ENCODE assay signal across 16 cellular contexts in the genomic region with DNA sequence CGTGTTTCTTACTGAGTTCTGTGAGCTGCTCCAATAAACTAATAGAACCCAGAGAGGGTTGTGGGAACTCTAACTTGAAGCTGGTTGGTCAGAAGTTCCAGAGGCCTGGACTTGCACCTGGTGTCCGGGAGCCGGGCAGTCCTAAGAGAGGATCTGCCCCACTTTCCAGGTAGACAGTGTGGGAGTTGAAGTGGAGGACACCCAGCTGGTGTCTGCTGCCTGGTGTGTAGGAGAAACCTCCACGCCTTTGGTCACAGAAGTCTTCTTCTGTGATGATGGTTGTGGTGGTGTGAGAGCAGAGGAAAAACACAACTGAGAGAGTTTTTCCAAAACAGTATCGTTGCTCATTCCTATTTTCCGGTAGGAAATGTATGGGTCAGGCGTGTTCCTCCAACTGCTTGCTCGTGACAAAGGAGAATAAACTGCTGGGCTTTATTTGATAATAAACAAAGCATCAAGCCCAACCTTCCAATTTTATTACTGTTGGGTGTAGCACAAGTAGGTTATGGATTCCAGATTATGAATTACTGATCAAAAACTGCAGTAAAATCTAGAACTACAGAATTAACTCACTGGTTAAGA.
DNase-seq lines count a peak whose midpoint lies in the region; ATAC-seq and TF ChIP-seq lines count a peak whose summit lies in the region.
"Had no signal": no experiment of that assay in that cellular context is flagged by ENCODE, and none has a peak within 500 bp of the region (broad histone marks: within the 10 kb centered on the region; RNA-seq: fewer than 3 reads in every experiment).

No MANE protein-coding gene starts in this region.

- H3K27me3 ChIP-seq in BLaER1, result no peaks in the 10 kb centered on the region
- H3K27me3 ChIP-seq in BLaER1 treated with 17β-estradiol and CSF1 and Interleukin-3, amounts not matched to agents 10 nM and 100 nM, result no peaks in the 10 kb centered on the region
- no peaks in the 10 kb centered on the region for H3K27me3 ChIP-seq in MM.1S (replicated peaks; ENCODE audit: insufficient read depth, low read length)
- H3K27me3 ChIP-seq: BE2C, MG63, SJCRH30 had no signal

- peaks cover 69% of the 10 kb centered on the region for H3K4me1 ChIP-seq in BLaER1
- peaks cover 20 to 67% (median 49%) of the 10 kb centered on the region in 10 experiments for H3K4me1 ChIP-seq in BLaER1 treated with 17β-estradiol and CSF1 and Interleukin-3, amounts not matched to agents 10 nM and 100 nM
- H3K4me1 ChIP-seq in MM.1S (ENCODE audit: low read length), result peaks cover 7% of the 10 kb centered on the region
- H3K4me1 ChIP-seq: BE2C, SJCRH30 had no signal

- no peak for TF ChIP-seq CTCF in osteocyte (IDR thresholded peaks at IDR 0.05)
- no peak for TF ChIP-seq CTCF in MM.1S (IDR thresholded peaks at IDR 0.05; ENCODE audit: low read length)

- POLR2A ChIA-PET in HEK293T (lab: Yijun Ruan, JAX), result no interaction called here

- H4K20me1 ChIP-seq in BLaER1 (no peaks in the 10 kb centered on the region), MM.1S (ENCODE audit: insufficient read depth, low read length) (no peaks in the 10 kb centered on the region)
- no peaks in the 10 kb centered on the region for H4K20me1 ChIP-seq in BLaER1 treated with 17β-estradiol and CSF1 and Interleukin-3, amounts not matched to agents 10 nM and 100 nM

- no peak for ATAC-seq in GM18868 (IDR thresholded peaks at IDR 0.05; ENCODE audit: unreplicated experiment)

- H3K79me2 ChIP-seq in MM.1S (ENCODE audit: low read length), result no peaks in the 10 kb centered on the region

- no peaks in the 10 kb centered on the region for H3K36me3 ChIP-seq in BLaER1
- no peaks in the 10 kb centered on the region for H3K36me3 ChIP-seq in BLaER1 treated with 17β-estradiol and CSF1 and Interleukin-3, amounts not matched to agents 10 nM and 100 nM
- H3K36me3 ChIP-seq in MM.1S (replicated peaks; ENCODE audit: insufficient read depth, low read length), result no peaks in the 10 kb centered on the region
- H3K36me3 ChIP-seq: BE2C, MG63, SJCRH30 had no signal

- H3K9me3 Mint-ChIP-seq in osteocyte (ENCODE audit: unreplicated experiment), result no peaks in the 10 kb centered on the region

- peaks cover 13% of the 10 kb centered on the region for H3F3A ChIP-seq in MM.1S (ENCODE audit: insufficient read depth, low read length)

- H3K27ac ChIP-seq in BLaER1 (no peak overlapping the region), MM.1S (ENCODE audit: low read length) (no peak overlapping the region)
- H3K27ac ChIP-seq in BLaER1 treated with 17β-estradiol and CSF1 and Interleukin-3, amounts not matched to agents 10 nM and 100 nM, result no peak overlapping the region
- H3K27ac ChIP-seq: SJCRH30 had no signal

- no peaks in the 10 kb centered on the region for H3K36me3 Mint-ChIP-seq in osteocyte (ENCODE audit: unreplicated experiment)

- H3K4me2 ChIP-seq in BLaER1 (peak overlapping the region; percentile 68), MM.1S (ENCODE audit: low read depth, low read length) (no peak overlapping the region)
- H3K4me2 ChIP-seq in BLaER1 treated with 17β-estradiol and CSF1 and Interleukin-3, amounts not matched to agents 10 nM and 100 nM, result peak overlapping the region in 8 of 11 experiments; percentile 54 to 80 (median 65); a peak in 16 of 22 replicates

- CTCF ChIA-PET in HEK293T (lab: Yijun Ruan, JAX), result interaction anchor here (0.6 kb wide), 1 partner anchor 27 kb away, joined by 3 read pairs; no protein-coding TSS in a partner anchor

- H3K27ac Mint-ChIP-seq in osteocyte (ENCODE audit: unreplicated experiment), result no peak overlapping the region

- DNase-seq in dermis microvascular lymphatic vessel endothelial cell (ENCODE audit: low read depth in 2 of 2), result peak; percentile 89
- peak; percentile 27 for DNase-seq in osteocyte (ENCODE audit: extremely low spot score, unreplicated experiment)
- no peak for DNase-seq in NCI-H2029 (lab: John Stamatoyannopoulos, UW)
- no peak for DNase-seq in HEK293T (ENCODE audit: extremely low spot score)
- no peak for DNase-seq in MM.1S
- DNase-seq: BE2C, DMS 273 treated with DMSO at 0.1 percent for 48 hours, MG63, NCI-H1105 treated with DMSO at 0.1 percent for 48 hours, NCI-H187 treated with DMSO at 0.1 percent for 48 hours, NCI-H2171, RPMI8226 had no signal

- H3K4me3 Mint-ChIP-seq in osteocyte (ENCODE audit: unreplicated experiment), result no peak overlapping the region

- H3K9ac ChIP-seq in BLaER1, result no peak overlapping the region
- H3K9ac ChIP-seq in BLaER1 treated with 17β-estradiol and CSF1 and Interleukin-3, amounts not matched to agents 10 nM and 100 nM, result no peak overlapping the region
- H3K9ac ChIP-seq in MM.1S (ENCODE audit: low read length), result no peak overlapping the region

- no peaks in the 10 kb centered on the region for H3K4me1 Mint-ChIP-seq in osteocyte (ENCODE audit: unreplicated experiment)

- peaks cover 22% of the 10 kb centered on the region for H3K27me3 Mint-ChIP-seq in osteocyte (ENCODE audit: unreplicated experiment)

- H3K9me2 ChIP-seq in MM.1S (replicated peaks; ENCODE audit: insufficient read depth, low read length), result no peaks in the 10 kb centered on the region

- H3K9me3 ChIP-seq in BLaER1 (peaks cover 6% of the 10 kb centered on the region; the same call in 1 of the 2 replicates), MM.1S (replicated peaks; ENCODE audit: insufficient read depth, low read length) (no peaks in the 10 kb centered on the region)
- H3K9me3 ChIP-seq in BLaER1 treated with 17β-estradiol and CSF1 and Interleukin-3, amounts not matched to agents 10 nM and 100 nM (replicated peaks in 1 of 11), result peaks cover 0 to 8% (median 0%) of the 10 kb centered on the region in 11 experiments; a peak in 2 of 22 replicates
- H3K9me3 ChIP-seq: BE2C, MG63, SJCRH30 had no signal

- no peak overlapping the region for H3K4me3 ChIP-seq in BLaER1
- H3K4me3 ChIP-seq in BLaER1 treated with 17β-estradiol and CSF1 and Interleukin-3, amounts not matched to agents 10 nM and 100 nM, result no peak overlapping the region
- no peak overlapping the region for H3K4me3 ChIP-seq in MM.1S (ENCODE audit: low read length)
- H3K4me3 ChIP-seq: MG63, SJCRH30 had no signal

- no peak overlapping the region for H2AFZ ChIP-seq in MM.1S (ENCODE audit: low read length)

TF ChIP-seq in HEK293T, 16 proteins besides CTCF, POLR2A, EP300 and RAD21:
- TF ChIP-seq SUZ12 (IDR thresholded peaks at IDR 0.05), result no peak
- TF ChIP-seq, protein P1, sequence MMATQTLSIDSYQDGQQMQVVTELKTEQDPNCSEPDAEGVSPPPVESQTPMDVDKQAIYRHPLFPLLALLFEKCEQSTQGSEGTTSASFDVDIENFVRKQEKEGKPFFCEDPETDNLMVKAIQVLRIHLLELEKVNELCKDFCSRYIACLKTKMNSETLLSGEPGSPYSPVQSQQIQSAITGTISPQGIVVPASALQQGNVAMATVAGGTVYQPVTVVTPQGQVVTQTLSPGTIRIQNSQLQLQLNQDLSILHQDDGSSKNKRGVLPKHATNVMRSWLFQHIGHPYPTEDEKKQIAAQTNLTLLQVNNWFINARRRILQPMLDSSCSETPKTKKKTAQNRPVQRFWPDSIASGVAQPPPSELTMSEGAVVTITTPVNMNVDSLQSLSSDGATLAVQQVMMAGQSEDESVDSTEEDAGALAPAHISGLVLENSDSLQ (IDR thresholded peaks at IDR 0.05), result no peak
- no peak for TF ChIP-seq FOXA1 (IDR thresholded peaks at IDR 0.05)
- TF ChIP-seq LEF1 (IDR thresholded peaks at IDR 0.05; ENCODE audit: borderline replicate concordance), result no peak
- TF ChIP-seq SP1 (IDR thresholded peaks at IDR 0.05), result no peak
- TF ChIP-seq ARNT (IDR thresholded peaks at IDR 0.05), result no peak
- no peak for TF ChIP-seq FOXM1 (IDR thresholded peaks at IDR 0.05; ENCODE audit: borderline replicate concordance)
- TF ChIP-seq CTBP1 (IDR thresholded peaks at IDR 0.05; ENCODE audit: borderline replicate concordance), result no peak
- TF ChIP-seq HDGF (IDR thresholded peaks at IDR 0.05; ENCODE audit: borderline replicate concordance), result no peak
- TF ChIP-seq ZNF384 (IDR thresholded peaks at IDR 0.05), result no peak
- TF ChIP-seq TARDBP (IDR thresholded peaks at IDR 0.05), result no peak
- no peak for TF ChIP-seq NFRKB (IDR thresholded peaks at IDR 0.05)
- TF ChIP-seq L3MBTL2 (conservative IDR thresholded peaks at IDR 0.05), result no peak
- no peak for TF ChIP-seq FOXK2 (IDR thresholded peaks at IDR 0.05)
- TF ChIP-seq BHLHE40 (IDR thresholded peaks at IDR 0.05; ENCODE audit: borderline replicate concordance), result no peak
- TF ChIP-seq ELF4 (IDR thresholded peaks at IDR 0.05), result no peak

Comparison
In these comparisons a context has a peak if more than half of its experiments do, and no peak if none do; other contexts are left out.
1. DNase-seq: peak in dermis microvascular lymphatic vessel endothelial cell (2 of 2) and osteocyte (single experiment); none in NCI-H2029 (single experiment), HEK293T (single experiment) and MM.1S (single experiment).